24 cellular contexts compared by ENCODE assay signal in the genomic region with DNA sequence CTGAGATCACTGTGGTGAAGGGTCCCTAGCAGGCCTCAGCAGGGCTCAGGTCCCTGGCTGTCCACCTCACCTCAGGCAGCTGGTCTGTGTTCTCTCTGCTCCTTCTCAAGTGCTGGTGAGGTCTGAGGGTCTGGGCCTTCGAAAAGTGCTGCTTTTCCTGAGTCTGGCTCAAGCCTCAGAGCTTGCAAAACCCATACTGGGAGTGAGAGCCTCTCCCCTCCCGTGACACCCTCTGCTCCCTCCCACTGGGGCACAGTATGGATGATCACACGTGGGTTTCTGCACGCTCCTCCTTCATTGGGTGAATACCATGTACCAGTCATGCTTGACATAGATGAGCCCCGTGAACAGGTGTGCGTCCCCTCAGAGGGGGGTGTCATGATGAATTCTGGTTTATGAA.
"Had no signal": no experiment of that assay in that cellular context is flagged by ENCODE, and none has a peak within 500 bp of the region (broad histone marks: within the 10 kb centered on the region; RNA-seq: fewer than 3 reads in every experiment).

No MANE protein-coding gene starts in this region.

- H3K36me3 ChIP-seq: neural progenitor cell, neutrophil, pancreas, right lobe of liver, spleen, stomach, thoracic aorta, thyroid gland, tibial nerve, vagina had no signal

- H3K27ac ChIP-seq: neural progenitor cell, neutrophil, pancreas, psoas muscle, right lobe of liver, skin epidermis, spleen, stomach, thoracic aorta, thyroid gland, tibial nerve, vagina had no signal

- ATAC-seq: naive thymus-derived CD4-positive, alpha-beta T cell; natural killer cell; pancreas; psoas muscle; right cardiac atrium; right lobe of liver; stimulated activated naive B cell treated with anti-CD40 and anti-IgM and Interleukin-4, amounts not matched to agents 10 μg/mL and 1 μg/mL and 100 μg/mL, for 72 hours had no signal

- H3K9ac ChIP-seq: neural progenitor cell had no signal

- H3K4me3 ChIP-seq: neural progenitor cell, pancreas, psoas muscle, right lobe of liver, skin epidermis, smooth muscle cell, spleen, stomach, thoracic aorta, thyroid gland, tibial nerve, vagina had no signal

- H3K4me2 ChIP-seq: neural progenitor cell, smooth muscle cell had no signal

- H3K9me3 ChIP-seq: neutrophil, pancreas, psoas muscle, right lobe of liver, spleen, stomach, thoracic aorta, thyroid gland, tibial nerve, vagina had no signal

- H3K27me3 ChIP-seq: neural progenitor cell, neutrophil, pancreas, right lobe of liver, stomach, thyroid gland, tibial nerve, vagina had no signal

- H3K4me1 ChIP-seq: pancreas, psoas muscle, right lobe of liver, thyroid gland, vagina had no signal

- H2AFZ ChIP-seq: neural progenitor cell had no signal

- DNase-seq: naive thymus-derived CD4-positive, alpha-beta T cell; natural killer cell; nucleus accumbens; pancreas; psoas muscle; right cardiac atrium; right lobe of liver; spleen; stimulated activated CD4-positive, alpha-beta T cell treated with anti-CD3 and anti-CD28 coated beads, Interleukin-12 subunit alpha, Interleukin-12 subunit beta, amount 100 ng/mL, for 4 hours; stimulated activated CD4-positive, alpha-beta T cell treated with anti-CD3 and anti-CD28 coated beads, Interleukin-1b, Interleukin-23, amount 100 ng/mL, for 48 hours; stimulated activated CD4-positive, alpha-beta T cell treated with anti-CD3 and anti-CD28 coated beads, Interleukin-4, amount 100 ng/mL, for 1 hour; stimulated activated CD4-positive, alpha-beta T cell treated with anti-CD3 and anti-CD28 coated beads, Interleukin-4, amount 100 ng/mL, for 4 hours; stimulated activated CD8-positive, alpha-beta memory T cell treated with anti-CD3 and anti-CD28 coated beads, Interleukin-4, amount 100 ng/mL, for 48 hours; stimulated activated naive B cell treated with anti-CD40 and anti-IgM and Interleukin-4, amounts not matched to agents 10 μg/mL and 1 μg/mL and 100 μg/mL, for 72 hours; stimulated activated naive CD4-positive, alpha-beta T cell treated with Interleukin-2 at 50 U/mL for 16 hours; stomach; thyroid gland had no signal
